In genomic region chr11:47177229-47177845, GRCh38 we compare ENCODE assay signal across 8 cellular contexts. TPM values are rescaled to one million over a fixed set of nuclear protein-coding genes. Genes with fewer than 3 reads are reported as not detected.
DNase-seq lines count a peak whose midpoint lies in the region; ATAC-seq and TF ChIP-seq lines count a peak whose summit lies in the region.

No MANE protein-coding gene starts in this region.

- H3K27ac Mint-ChIP-seq in progenitor cell of endocrine pancreas, result peak overlapping the region; percentile 100

- H3K4me1 Mint-ChIP-seq in progenitor cell of endocrine pancreas (ENCODE audit: low read depth), result peaks cover 17% of the 10 kb centered on the region

- H3K9me3 ChIP-seq in GM23248 (ENCODE audit: low read depth) (no peaks in the 10 kb centered on the region), adipocyte (ENCODE audit: control insufficient read depth, low read length) (no peaks in the 10 kb centered on the region), heart left ventricle (no peaks in the 10 kb centered on the region), aorta (ENCODE audit: control insufficient read depth, low read length) (no peaks in the 10 kb centered on the region)

- no peaks in the 10 kb centered on the region for H3F3A ChIP-seq in GM23248 (ENCODE audit: insufficient read depth)

- H3K4me1 ChIP-seq in GM23248 (ENCODE audit: insufficient read depth), result peaks cover 15% of the 10 kb centered on the region
- H3K4me1 ChIP-seq in adipocyte (ENCODE audit: control insufficient read depth, insufficient read depth, low read length), result peaks cover 24% of the 10 kb centered on the region
- H3K4me1 ChIP-seq in heart left ventricle, result peaks cover 11 to 88% (median 60%) of the 10 kb centered on the region in 12 donors
- H3K4me1 ChIP-seq in aorta (ENCODE audit: control insufficient read depth in 1 of 2, insufficient read depth in 2 of 2, low read length in 2 of 2), result no peaks in the 10 kb centered on the region

- 1 to 2% methylated on average over 21 of the region's 21 CpGs for WGBS in GM23248 (ENCODE audit: low coverage in 1 of 2, low lambda C conversion rate in 2 of 2, missing lambda C conversion rate in 2 of 2), 2 experiments
- WGBS in heart left ventricle, 4 donors, result 1 to 3% (median 2%) methylated on average over 18 to 21 of the region's 21 CpGs
- WGBS in aorta, 2 donors, result 1% methylated on average over 21 of the region's 21 CpGs

- peaks cover 4% of the 10 kb centered on the region for H3K36me3 Mint-ChIP-seq in progenitor cell of endocrine pancreas (ENCODE audit: insufficient read depth)

- H3K9me2 ChIP-seq in GM23248 (ENCODE audit: insufficient read depth), result no peaks in the 10 kb centered on the region

- DNase-seq in G401 (ENCODE audit: low spot score) (peak; percentile 84), GM23248 (peak; percentile 92), Kasumi-1 (lab: John Stamatoyannopoulos, UW) (peak; percentile 70 to 78), SIG-M5 (lab: John Stamatoyannopoulos, UW) (peak; percentile 14), adipocyte (ENCODE audit: low read depth) (peak; percentile 89), heart left ventricle (peak; percentile 58 to 77 (median 68)), progenitor cell of endocrine pancreas (ENCODE audit: low spot score, unreplicated experiment) (no peak), aorta (peak in 1 of 2 donors; percentile 74)

- H3K27me3 ChIP-seq in GM23248 (replicated peaks; ENCODE audit: insufficient read depth) (no peaks in the 10 kb centered on the region), adipocyte (replicated peaks; ENCODE audit: control insufficient read depth, insufficient read depth, low read length) (no peaks in the 10 kb centered on the region), heart left ventricle (no peaks in the 10 kb centered on the region), aorta (ENCODE audit: control insufficient read depth in 1 of 2, insufficient read depth in 2 of 2, low read length in 1 of 2) (no peaks in the 10 kb centered on the region)

- intact Hi-C loops in heart left ventricle (cut with DNase I), result loop anchor here in 9 of 10 donors (1.0 to 10.0 kb wide), 13 partner anchors 35 to 247 kb away; partner anchors contain the start of genes NR1H3 (in 5 of the 9), DDB2 (in 3 of the 9), MADD (in 2 of the 9) and MYBPC3 (in 1 of the 9)
- intact Hi-C loops in aorta (cut with DNase I), result loop anchor here (2.0 to 10.0 kb wide), 7 partner anchors 37 to 180 kb away; partner anchors contain the start of genes DDB2 (in 1 of the 2), MADD (in 1 of the 2) and NR1H3 (in 1 of the 2)

- H2AFZ ChIP-seq in GM23248, result peak overlapping the region; percentile 96

- H3K36me3 ChIP-seq in GM23248 (ENCODE audit: low read depth), result no peaks in the 10 kb centered on the region
- peaks cover 18% of the 10 kb centered on the region for H3K36me3 ChIP-seq in adipocyte (ENCODE audit: control insufficient read depth, insufficient read depth, low read length, severe bottlenecking)
- H3K36me3 ChIP-seq in heart left ventricle, result peaks cover 0 to 68% (median 50%) of the 10 kb centered on the region in 9 donors
- H3K36me3 ChIP-seq in aorta (ENCODE audit: control insufficient read depth in 1 of 2, insufficient read depth in 2 of 2, low read length in 1 of 2), result peaks cover 3% of the 10 kb centered on the region in 2 donors

- H3K9ac ChIP-seq in GM23248 (peak overlapping the region; percentile 97), adipocyte (ENCODE audit: low read length) (peak overlapping the region; percentile 100)

- no peaks in the 10 kb centered on the region for H3K27me3 Mint-ChIP-seq in progenitor cell of endocrine pancreas

- peak; percentile 41 to 76 (median 61) for TF ChIP-seq CTCF in heart left ventricle (IDR thresholded peaks at IDR 0.05)
- peak; percentile 68 for TF ChIP-seq CTCF in progenitor cell of endocrine pancreas (IDR thresholded peaks at IDR 0.05; ENCODE audit: unreplicated experiment)

- peak overlapping the region; percentile 95 for H3K4me2 ChIP-seq in GM23248 (ENCODE audit: unreplicated experiment)

- TF ChIP-seq POLR2A in heart left ventricle (IDR thresholded peaks at IDR 0.05), result no peak

- peaks cover 41% of the 10 kb centered on the region for H3K79me2 ChIP-seq in GM23248 (ENCODE audit: insufficient read depth)

- no peaks in the 10 kb centered on the region for H3K9me3 Mint-ChIP-seq in progenitor cell of endocrine pancreas (ENCODE audit: low read depth)

- peak; percentile 27 to 50 (median 46) for ATAC-seq in heart left ventricle
- peak; percentile 79 for ATAC-seq in aorta (ENCODE audit: low FRiP score)

- H3K27ac ChIP-seq in GM23248, result peak overlapping the region; percentile 85
- H3K27ac ChIP-seq in heart left ventricle, result peak overlapping the region; percentile 92 to 100 (median 98)
- peak overlapping the region; percentile 38 to 92 for H3K27ac ChIP-seq in aorta (ENCODE audit: low read depth in 1 of 2, low read length in 2 of 2)

- peak overlapping the region; percentile 96 for H3K4me3 Mint-ChIP-seq in progenitor cell of endocrine pancreas (ENCODE audit: low read depth)

- H4K20me1 ChIP-seq in GM23248 (ENCODE audit: insufficient read depth), result no peaks in the 10 kb centered on the region

- H3K4me3 ChIP-seq in GM23248 (peak overlapping the region; percentile 96), adipocyte (ENCODE audit: low read length) (peak overlapping the region; percentile 87), heart left ventricle (peak overlapping the region; percentile 67 to 100 (median 94)), aorta (ENCODE audit: low read length in 2 of 2) (peak overlapping the region; percentile 37 to 50)

- in situ Hi-C loops in G401 (cut with HindIII; ENCODE audit: low sequenced_read_pairs) (no loop called here), GM23248 (cut with MboI) (no loop called here)

RNA-seq across cellular contexts. Expression of gene ARFGAP2, which starts 0.7 kb away (rescaled TPM):
- 119 and 166 TPM in 2 replicates for total RNA-seq in G401 (2014; rRNA removed; shearing (Covaris generic))
- 105 and 131 TPM in 2 replicates for total RNA-seq in GM23248 (2014; rRNA removed; shearing (Covaris generic))
- polyA plus RNA-seq in GM23248 (2016; fragmentation: Nextera tagmentation; extraction: Ambion mirVana), result 44.9 and 45.7 TPM in 2 replicates
- 10 to 100 TPM; 47.5 to 96.1 (median 61.3) TPM for total RNA-seq in heart left ventricle
- polyA plus RNA-seq in heart left ventricle, result 10 to 100 TPM; 49.7 to 79.1 TPM
- 109 and 112 TPM in 2 replicates for total RNA-seq in progenitor cell of endocrine pancreas
- 10 to 100 TPM; 65.8 to 68.2 TPM for total RNA-seq in aorta
- polyA plus RNA-seq in aorta, result 10 to 100 TPM; 38.4 to 94.1 TPM

RNA-seq across cellular contexts. Expression of gene PACSIN3, which starts 8.9 kb away (rescaled TPM):
- total RNA-seq in G401 (2014; rRNA removed; shearing (Covaris generic)), result 83.4 and 88.1 TPM in 2 replicates
- 13.6 and 17.5 TPM in 2 replicates for total RNA-seq in GM23248 (2014; rRNA removed; shearing (Covaris generic))
- polyA plus RNA-seq in GM23248 (2016; fragmentation: Nextera tagmentation; extraction: Ambion mirVana), result 9.7 and 12.6 TPM in 2 replicates
- 100 to 1,000 TPM; 127 to 330 (median 211) TPM for total RNA-seq in heart left ventricle
- polyA plus RNA-seq in heart left ventricle, result 100 to 1,000 TPM; 123 to 282 TPM
- total RNA-seq in progenitor cell of endocrine pancreas, result 54.1 and 59.6 TPM in 2 replicates
- 10 to 100 TPM; 24.6 to 36.2 TPM for total RNA-seq in aorta
- 10 to 100 TPM; 22.0 to 37.1 TPM for polyA plus RNA-seq in aorta

RNA-seq across cellular contexts. Expression of gene DDB2, which starts 37.4 kb away (rescaled TPM):
- 53.2 and 53.4 TPM in 2 replicates for total RNA-seq in G401 (2014; rRNA removed; shearing (Covaris generic))
- total RNA-seq in GM23248 (2014; rRNA removed; shearing (Covaris generic)), result 24.5 and 34.9 TPM in 2 replicates
- polyA plus RNA-seq in GM23248 (2016; fragmentation: Nextera tagmentation; extraction: Ambion mirVana), result 40.3 and 41.3 TPM in 2 replicates
- total RNA-seq in heart left ventricle, result 10 to 100 TPM in 4 of 9 donors, 1 to 10 TPM in 5; 8.0 to 28.5 (median 9.7) TPM
- polyA plus RNA-seq in heart left ventricle, result 10 to 100 TPM in 1 of 2 donors, 1 to 10 TPM in 1; 8.1 to 11.7 TPM
- 31.4 and 32.0 TPM in 2 replicates for total RNA-seq in progenitor cell of endocrine pancreas
- 10 to 100 TPM; 54.8 to 60.6 TPM for total RNA-seq in aorta
- 100 to 1,000 TPM in 1 of 2 donors, 10 to 100 TPM in 1; 32.9 to 117 TPM for polyA plus RNA-seq in aorta

Comparison
In these comparisons a context has a peak if more than half of its experiments do, and no peak if none do; other contexts are left out.
1. H3K4me3 ChIP-seq: peak in every context shown above with its lines; median percentile 96 in GM23248; 94 in heart left ventricle; 87 in adipocyte; 44 in aorta.